In the genomic region with DNA sequence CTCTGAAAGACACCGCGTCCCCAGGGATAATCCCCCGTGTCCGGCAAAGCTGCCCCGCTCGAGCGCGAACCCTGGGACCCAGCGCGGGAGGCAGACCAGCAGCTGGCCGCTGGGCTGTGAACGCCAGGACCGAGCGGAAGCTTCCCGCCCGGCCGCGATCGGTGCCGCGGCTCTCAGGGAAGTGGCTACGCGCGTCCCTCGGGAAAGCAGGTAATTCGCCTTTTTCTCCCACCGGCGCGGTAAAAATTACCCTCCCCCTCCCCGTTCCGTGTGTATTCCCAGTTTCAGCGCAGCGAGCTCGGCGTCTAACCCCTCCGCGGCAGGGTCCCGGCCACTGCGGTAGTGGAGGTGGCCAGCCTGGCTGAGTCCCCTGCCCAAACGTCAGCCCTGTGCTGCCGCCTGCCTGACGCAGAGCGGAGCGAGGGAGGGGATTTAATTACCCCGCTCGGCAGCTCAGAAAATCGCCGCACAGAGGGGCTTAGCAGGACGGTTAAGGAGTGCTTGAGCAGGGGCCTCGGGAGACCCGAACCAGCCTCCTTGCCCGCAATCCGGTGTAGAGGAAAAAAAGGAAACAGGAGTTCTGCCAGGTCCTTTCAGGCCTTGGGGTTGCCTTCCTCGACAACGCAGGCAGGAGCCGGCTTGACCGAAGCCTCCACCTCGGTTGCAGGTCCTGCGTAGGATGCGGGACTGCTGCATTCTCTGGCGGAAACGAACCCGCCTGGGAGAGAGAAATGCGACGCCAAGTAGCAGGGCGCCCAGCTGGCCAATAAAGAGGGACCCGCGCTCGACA, we compare ENCODE assay signal across 7 cellular contexts. TPM values are rescaled to one million over a fixed set of nuclear protein-coding genes. Genes with fewer than 3 reads are reported as not detected.
A peak's percentile ranks its signal among the peaks of the same experiment; 100 is the strongest.
DNase-seq lines count a peak whose midpoint lies in the region; ATAC-seq, FAIRE-seq and TF ChIP-seq lines count a peak whose summit lies in the region.

No MANE protein-coding gene starts in this region.

- RAD21 ChIA-PET in GM12878 (lab: Charles Lee; ENCODE audit: unreplicated experiment) = no interaction called here

- H2AFZ ChIP-seq in GM12878 (ENCODE audit: control insufficient read depth, low read depth, low read length) = no peak overlapping the region

- no peak overlapping the region for H3K4me3 ChIP-seq in GM12878
- peak overlapping the region; percentile 37 for H3K4me3 ChIP-seq in kidney epithelial cell (ENCODE audit: low read depth, low read length)
- peak overlapping the region in 1 of 2 donors; percentile 29 for H3K4me3 ChIP-seq in small intestine (ENCODE audit: low read depth in 1 of 2, low read length in 2 of 2)

- no peaks in the 10 kb centered on the region for H3K4me1 ChIP-seq in GM12878 (ENCODE audit: control insufficient read depth, insufficient read depth, low read length)
- H3K4me1 ChIP-seq in small intestine (ENCODE audit: control insufficient read depth in 2 of 2, insufficient read depth in 1 of 2, low read depth in 1 of 2, low read length in 1 of 2) = peaks cover 0 to 12% of the 10 kb centered on the region in 2 donors

- no peak for TF ChIP-seq POLR2A in GM12878 (IDR thresholded peaks at IDR 0.05; ENCODE audit: low read depth, low read length)

- intact Hi-C loops in GM12878 (cut with micrococcal nuclease; ENCODE audit: unreplicated experiment) = loop anchor here (10.0 kb wide), 1 partner anchor 265 kb away; no protein-coding TSS in a partner anchor

- no TSS peak for BruUV-seq in GM12878 (replicated peaks; lab: Mats Ljungman, UMichigan)

- WGBS in GM12878 (ENCODE audit: insufficient coverage, insufficient replicate concordance, low lambda C conversion rate, missing lambda C conversion rate) = 6% methylated on average over 65 of the region's 69 CpGs
- 2% methylated on average over 67 to 69 of the region's 69 CpGs for WGBS in small intestine, 3 donors

- no peak for TF ChIP-seq EP300 in GM12878 (IDR thresholded peaks at IDR 0.05; ENCODE audit: borderline replicate concordance in 1 of 2, control insufficient read depth in 1 of 2, low read depth in 2 of 2, low read length in 2 of 2)

- in situ Hi-C loops in GM12878 (cut with MboI) = loop anchor here (10.0 kb wide), 1 partner anchor 395 kb away; no protein-coding TSS in a partner anchor

- no peaks in the 10 kb centered on the region; the same call in none of the 2 replicates for H4K20me1 ChIP-seq in GM12878 (ENCODE audit: control insufficient read depth, insufficient read depth)

- H3K79me2 ChIP-seq in GM12878 (ENCODE audit: control insufficient read depth, insufficient read depth, low read length) = no peaks in the 10 kb centered on the region

- SMC1A ChIA-PET in GM12878 (lab: Charles Lee; ENCODE audit: uncharacterized antibody, unreplicated experiment) = no interaction called here

- H3K9me3 Mint-ChIP-seq in stimulated activated naive CD8-positive, alpha-beta T cell treated with anti-CD3 and anti-CD28 coated beads, Interleukin-15, amount 100 ng/mL, for 72 hours = no peaks in the 10 kb centered on the region

- no peak for ATAC-seq in GM12878
- ATAC-seq in stimulated activated naive CD8-positive, alpha-beta T cell treated with anti-CD3 and anti-CD28 coated beads, Interleukin-15, amount 100 ng/mL, for 72 hours = no peak
- no peak for ATAC-seq in HG03439 (IDR thresholded peaks at IDR 0.05; ENCODE audit: unreplicated experiment)

- H3K4me1 Mint-ChIP-seq in stimulated activated naive CD8-positive, alpha-beta T cell treated with anti-CD3 and anti-CD28 coated beads, Interleukin-15, amount 100 ng/mL, for 72 hours = peaks cover 63% of the 10 kb centered on the region

- H3K27me3 Mint-ChIP-seq in stimulated activated naive CD8-positive, alpha-beta T cell treated with anti-CD3 and anti-CD28 coated beads, Interleukin-15, amount 100 ng/mL, for 72 hours = peaks cover 96% of the 10 kb centered on the region

- H3K4me3 Mint-ChIP-seq in stimulated activated naive CD8-positive, alpha-beta T cell treated with anti-CD3 and anti-CD28 coated beads, Interleukin-15, amount 100 ng/mL, for 72 hours = peak overlapping the region; percentile 73 to 84

- TF ChIP-seq CTCF in GM12878 (IDR thresholded peaks at IDR 0.05 in 2 of 3, conservative IDR thresholded peaks at IDR 0.05 in 1 of 3; ENCODE audit: control insufficient read depth in 2 of 3, extremely low read depth in 1 of 3, insufficient read depth in 1 of 3, low read depth in 3 of 3, low read length in 3 of 3) (no peak), kidney epithelial cell (IDR thresholded peaks at IDR 0.05; ENCODE audit: insufficient read depth, low read length, poor library complexity, severe bottlenecking) (no peak)

- H3K27me3 ChIP-seq in GM12878 (replicated peaks in 1 of 2; ENCODE audit: control insufficient read depth in 2 of 2, insufficient read depth in 2 of 2, low read length in 1 of 2) = peaks cover 29 to 43% of the 10 kb centered on the region in 2 experiments
- peaks cover 96% of the 10 kb centered on the region for H3K27me3 ChIP-seq in kidney epithelial cell (ENCODE audit: control insufficient read depth, insufficient read depth, low read length)
- H3K27me3 ChIP-seq in small intestine (ENCODE audit: control insufficient read depth in 2 of 2, insufficient read depth in 2 of 2, low read length in 2 of 2) = peaks cover 33 to 73% of the 10 kb centered on the region in 2 donors

- peak; percentile 65 for DNase-seq in EH (ENCODE audit: low read depth)
- DNase-seq in NCI-H146 treated with DMSO at 0.1 percent for 48 hours (lab: John Stamatoyannopoulos, UW; ENCODE audit: unreplicated experiment) = peak; percentile 80
- no peak for DNase-seq in GM12878 (ENCODE audit: low read depth, low spot score)
- DNase-seq in kidney epithelial cell (ENCODE audit: low read depth) = no peak
- DNase-seq in stimulated activated naive CD8-positive, alpha-beta T cell treated with anti-CD3 and anti-CD28 coated beads, Interleukin-15, amount 100 ng/mL, for 72 hours = peak in 1 of 2 donors; percentile 39
- no peak for DNase-seq in small intestine

- no peak overlapping the region for H3K27ac ChIP-seq in GM12878 (ENCODE audit: control insufficient read depth, insufficient read depth)
- peak overlapping the region in 1 of 2 donors; percentile 77 for H3K27ac ChIP-seq in small intestine (ENCODE audit: low read depth in 1 of 2, low read length in 1 of 2)

- H3K36me3 ChIP-seq in GM12878 (ENCODE audit: control insufficient read depth in 2 of 2, insufficient read depth in 2 of 2, low read length in 1 of 2) = no peaks in the 10 kb centered on the region
- no peaks in the 10 kb centered on the region for H3K36me3 ChIP-seq in kidney epithelial cell (ENCODE audit: control insufficient read depth, insufficient read depth, low read length)
- no peaks in the 10 kb centered on the region for H3K36me3 ChIP-seq in small intestine (ENCODE audit: control insufficient read depth in 2 of 2, insufficient read depth in 2 of 2, low read length in 2 of 2)

- TF ChIP-seq RAD21 in GM12878 (IDR thresholded peaks at IDR 0.05; ENCODE audit: insufficient read depth, low read depth, low read length) = no peak

- H3K27ac Mint-ChIP-seq in stimulated activated naive CD8-positive, alpha-beta T cell treated with anti-CD3 and anti-CD28 coated beads, Interleukin-15, amount 100 ng/mL, for 72 hours = no peak overlapping the region

- no peak overlapping the region; the same call in 1 of the 2 replicates for H3K4me2 ChIP-seq in GM12878 (ENCODE audit: control insufficient read depth, insufficient read depth)

- no peak overlapping the region for H3K9ac ChIP-seq in GM12878 (ENCODE audit: control insufficient read depth, insufficient read depth, low read length)

- POLR2A ChIA-PET in GM12878 (lab: Charles Lee) = no interaction called here

- CTCF ChIA-PET in GM12878 (lab: Yijun Ruan, JAX) = interaction anchor here (1.0 kb wide), 1 partner anchor 14 kb away, joined by 3 read pairs; no protein-coding TSS in a partner anchor

- H3K9me3 ChIP-seq in GM12878 (replicated peaks; ENCODE audit: control insufficient read depth, insufficient read depth, low read length) = no peaks in the 10 kb centered on the region
- H3K9me3 ChIP-seq in small intestine (ENCODE audit: control insufficient read depth, low read depth) = no peaks in the 10 kb centered on the region

- FAIRE-seq in GM12878 (lab: Jason Lieb, UNC) (no peak), small intestine (lab: Jason Lieb, UNC) (no peak)

RNA-seq across cellular contexts. Expression of a gene that starts 2.9 kb away (rescaled TPM):
- total RNA-seq in GM12878 (2013; cell fraction: nucleolus; rRNA removed) = not detected in 2 replicates
- not detected in 2 replicates for total RNA-seq in GM12878 (2014; rRNA removed)
- total RNA-seq in GM12878 (2014; rRNA removed; fragmentation: Illumina TruSeq; extraction: Trizol) = not detected in 2 replicates
- total RNA-seq in GM12878 (2021) = 0.13 and 0.56 TPM in 2 replicates
- polyA plus RNA-seq in GM12878 (2011; ENCODE audit: low read depth) = not detected
- polyA plus RNA-seq in GM12878 (2011; rRNA removed) = not detected in 2 replicates
- not detected in 2 replicates for polyA plus RNA-seq in GM12878 (2011; cell fraction: cytosol; rRNA removed)
- polyA plus RNA-seq in GM12878 (2011; cell fraction: nucleus; rRNA removed) = not detected in 2 replicates
- 0.06 TPM in 1 of 2 replicates, not detected in the other for polyA plus RNA-seq in GM12878 (2012)
- not detected in 2 replicates for polyA plus RNA-seq in GM12878 (2014; fragmentation: Illumina TruSeq; extraction: Trizol)
- polyA plus RNA-seq in GM12878 (2014; fragmentation: Nextera tagmentation; extraction: Ambion mirVana) = not detected
- not detected in 2 replicates for polyA plus RNA-seq in GM12878 (2014; rRNA removed)
- polyA plus RNA-seq in GM12878 (2016; fragmentation: Nextera tagmentation; extraction: Ambion mirVana) = not detected
- not detected in 2 replicates for polyA minus RNA-seq in GM12878 (2011; rRNA and poly(A)+ RNA removed)
- 0.67 and 1.8 TPM in 2 replicates for polyA minus RNA-seq in GM12878 (2011; cell fraction: cytosol; rRNA and poly(A)+ RNA removed)
- polyA minus RNA-seq in GM12878 (2011; cell fraction: nucleus; rRNA and poly(A)+ RNA removed) = 0.29 TPM in 1 of 2 replicates, not detected in the other
- total RNA-seq in kidney epithelial cell = 5.6 and 6.0 TPM in 2 replicates
- 10 to 100 TPM in 1 of 3 donors, 1 to 10 TPM in 1, under 1 TPM in 1; 0.67 to 15.2 (median 1.1) TPM for polyA plus RNA-seq in small intestine

RNA-seq across cellular contexts. Expression of a gene that starts 23.4 kb away (rescaled TPM):
- not detected in 2 replicates for total RNA-seq in GM12878 (2013; cell fraction: nucleolus; rRNA removed)
- total RNA-seq in GM12878 (2014; rRNA removed) (not detected in 2 replicates), GM12878 (2014; rRNA removed; fragmentation: Illumina TruSeq; extraction: Trizol) (not detected in 2 replicates), GM12878 (2021) (not detected in 2 replicates), kidney epithelial cell (not detected in 2 replicates)
- polyA plus RNA-seq in GM12878 (2011; ENCODE audit: low read depth) = not detected
- polyA plus RNA-seq in GM12878 (2011; rRNA removed) (not detected in 2 replicates), GM12878 (2014; fragmentation: Illumina TruSeq; extraction: Trizol) (not detected in 2 replicates), GM12878 (2014; fragmentation: Nextera tagmentation; extraction: Ambion mirVana) (not detected), GM12878 (2014; rRNA removed) (not detected in 2 replicates), GM12878 (2016; fragmentation: Nextera tagmentation; extraction: Ambion mirVana) (not detected), small intestine (not detected)
- not detected in 2 replicates for polyA plus RNA-seq in GM12878 (2011; cell fraction: cytosol; rRNA removed)
- not detected in 2 replicates for polyA plus RNA-seq in GM12878 (2011; cell fraction: nucleus; rRNA removed)
- not detected in 2 replicates for polyA plus RNA-seq in GM12878 (2012)
- polyA minus RNA-seq in GM12878 (2011; rRNA and poly(A)+ RNA removed) = not detected in 2 replicates
- not detected in 2 replicates for polyA minus RNA-seq in GM12878 (2011; cell fraction: cytosol; rRNA and poly(A)+ RNA removed)
- not detected in 2 replicates for polyA minus RNA-seq in GM12878 (2011; cell fraction: nucleus; rRNA and poly(A)+ RNA removed)

Comparison
In these comparisons a context has a peak if more than half of its experiments do, and no peak if none do; other contexts are left out.
1. DNase-seq: peak in EH (single experiment) and NCI-H146 treated with DMSO at 0.1 percent for 48 hours (single experiment); none in GM12878 (single experiment), kidney epithelial cell (single experiment) and small intestine (single experiment).